1 cellular context compared by ENCODE assay signal in the genomic region with DNA sequence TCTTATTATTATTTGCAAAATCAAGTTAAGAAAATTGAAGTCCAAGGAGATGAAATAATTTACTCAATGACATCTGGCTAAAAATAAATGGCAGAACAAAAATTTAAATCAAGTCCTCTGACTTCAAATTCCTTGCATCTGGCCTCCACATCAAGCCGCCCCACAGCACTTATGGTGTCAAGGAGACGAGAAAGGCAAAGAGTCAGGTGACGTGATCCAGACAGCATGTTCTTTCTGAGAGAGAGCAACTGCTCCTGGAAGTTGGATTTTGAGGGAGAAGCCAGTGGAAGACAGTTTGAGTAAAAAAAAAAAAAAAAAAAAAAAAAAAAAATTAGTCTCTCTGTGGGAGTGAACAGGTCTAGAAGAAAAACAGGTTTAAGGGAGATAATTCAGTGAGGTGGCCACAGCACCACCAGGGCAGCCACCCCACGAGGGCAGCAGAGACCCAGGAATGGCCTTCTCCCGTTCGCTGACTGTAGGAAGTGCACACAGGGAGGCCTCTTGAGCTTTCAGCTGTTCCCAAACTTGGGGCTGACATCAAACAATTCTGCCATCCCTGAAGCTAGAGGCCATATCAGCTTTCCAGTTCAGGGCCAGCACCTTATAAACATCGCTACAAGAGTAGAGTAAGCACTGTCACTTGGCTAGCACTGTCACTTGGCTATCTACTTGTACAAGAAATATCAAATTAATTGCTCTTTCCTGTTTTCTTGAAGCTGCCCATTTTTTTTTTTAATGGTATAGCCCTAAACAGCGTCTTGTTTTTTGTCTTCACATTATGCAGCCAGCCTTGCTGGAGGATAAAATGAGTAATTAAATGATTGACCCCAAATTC.
TF ChIP-seq lines count a peak whose summit lies in the region.

No MANE protein-coding gene starts in this region.

TF ChIP-seq in HepG2, 621 proteins besides CTCF, POLR2A, EP300 and RAD21:
- TF ChIP-seq SMC3 (IDR thresholded peaks at IDR 0.05; ENCODE audit: low read length), result peak; percentile 84
- peak; percentile 97 for TF ChIP-seq STAG1 (CRISPR knock-in tag; IDR thresholded peaks at IDR 0.05)
- TF ChIP-seq, protein P1, sequence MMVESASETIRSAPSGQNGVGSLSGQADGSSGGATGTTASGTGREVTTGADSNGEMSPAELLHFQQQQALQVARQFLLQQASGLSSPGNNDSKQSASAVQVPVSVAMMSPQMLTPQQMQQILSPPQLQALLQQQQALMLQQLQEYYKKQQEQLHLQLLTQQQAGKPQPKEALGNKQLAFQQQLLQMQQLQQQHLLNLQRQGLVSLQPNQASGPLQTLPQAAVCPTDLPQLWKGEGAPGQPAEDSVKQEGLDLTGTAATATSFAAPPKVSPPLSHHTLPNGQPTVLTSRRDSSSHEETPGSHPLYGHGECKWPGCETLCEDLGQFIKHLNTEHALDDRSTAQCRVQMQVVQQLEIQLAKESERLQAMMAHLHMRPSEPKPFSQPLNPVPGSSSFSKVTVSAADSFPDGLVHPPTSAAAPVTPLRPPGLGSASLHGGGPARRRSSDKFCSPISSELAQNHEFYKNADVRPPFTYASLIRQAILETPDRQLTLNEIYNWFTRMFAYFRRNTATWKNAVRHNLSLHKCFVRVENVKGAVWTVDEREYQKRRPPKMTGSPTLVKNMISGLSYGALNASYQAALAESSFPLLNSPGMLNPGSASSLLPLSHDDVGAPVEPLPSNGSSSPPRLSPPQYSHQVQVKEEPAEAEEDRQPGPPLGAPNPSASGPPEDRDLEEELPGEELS (CRISPR knock-in tag; IDR thresholded peaks at IDR 0.05), result no peak
- peak; percentile 27; the same call in 1 of the 2 replicates for TF ChIP-seq TFAP4 (IDR thresholded peaks at IDR 0.05; ENCODE audit: borderline replicate concordance, low read depth)
- TF ChIP-seq ERF (CRISPR knock-in tag; IDR thresholded peaks at IDR 0.05), result 0 out of 2 replicates have a peak, but pooled peaks have one; percentile 36
- TF ChIP-seq XRCC5 (optimal IDR thresholded peaks at IDR 0.05; ENCODE audit: low read length), result peak; percentile 54
- no peak for TF ChIP-seq KAT8 (CRISPR knock-in tag; IDR thresholded peaks at IDR 0.05)
- 0 out of 2 replicates have a peak, but pooled peaks have one; percentile 37 for TF ChIP-seq KMT2A (CRISPR knock-in tag; IDR thresholded peaks at IDR 0.05)
- TF ChIP-seq, protein P2, sequence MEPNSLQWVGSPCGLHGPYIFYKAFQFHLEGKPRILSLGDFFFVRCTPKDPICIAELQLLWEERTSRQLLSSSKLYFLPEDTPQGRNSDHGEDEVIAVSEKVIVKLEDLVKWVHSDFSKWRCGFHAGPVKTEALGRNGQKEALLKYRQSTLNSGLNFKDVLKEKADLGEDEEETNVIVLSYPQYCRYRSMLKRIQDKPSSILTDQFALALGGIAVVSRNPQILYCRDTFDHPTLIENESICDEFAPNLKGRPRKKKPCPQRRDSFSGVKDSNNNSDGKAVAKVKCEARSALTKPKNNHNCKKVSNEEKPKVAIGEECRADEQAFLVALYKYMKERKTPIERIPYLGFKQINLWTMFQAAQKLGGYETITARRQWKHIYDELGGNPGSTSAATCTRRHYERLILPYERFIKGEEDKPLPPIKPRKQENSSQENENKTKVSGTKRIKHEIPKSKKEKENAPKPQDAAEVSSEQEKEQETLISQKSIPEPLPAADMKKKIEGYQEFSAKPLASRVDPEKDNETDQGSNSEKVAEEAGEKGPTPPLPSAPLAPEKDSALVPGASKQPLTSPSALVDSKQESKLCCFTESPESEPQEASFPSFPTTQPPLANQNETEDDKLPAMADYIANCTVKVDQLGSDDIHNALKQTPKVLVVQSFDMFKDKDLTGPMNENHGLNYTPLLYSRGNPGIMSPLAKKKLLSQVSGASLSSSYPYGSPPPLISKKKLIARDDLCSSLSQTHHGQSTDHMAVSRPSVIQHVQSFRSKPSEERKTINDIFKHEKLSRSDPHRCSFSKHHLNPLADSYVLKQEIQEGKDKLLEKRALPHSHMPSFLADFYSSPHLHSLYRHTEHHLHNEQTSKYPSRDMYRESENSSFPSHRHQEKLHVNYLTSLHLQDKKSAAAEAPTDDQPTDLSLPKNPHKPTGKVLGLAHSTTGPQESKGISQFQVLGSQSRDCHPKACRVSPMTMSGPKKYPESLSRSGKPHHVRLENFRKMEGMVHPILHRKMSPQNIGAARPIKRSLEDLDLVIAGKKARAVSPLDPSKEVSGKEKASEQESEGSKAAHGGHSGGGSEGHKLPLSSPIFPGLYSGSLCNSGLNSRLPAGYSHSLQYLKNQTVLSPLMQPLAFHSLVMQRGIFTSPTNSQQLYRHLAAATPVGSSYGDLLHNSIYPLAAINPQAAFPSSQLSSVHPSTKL (CRISPR knock-in tag; IDR thresholded peaks at IDR 0.05), result peak; percentile 28; the same call in 1 of the 2 replicates
- TF ChIP-seq ATRX (CRISPR knock-in tag; IDR thresholded peaks at IDR 0.05; ENCODE audit: borderline replicate concordance), result no peak
- no peak for TF ChIP-seq ZNF598 (CRISPR knock-in tag; IDR thresholded peaks at IDR 0.05; ENCODE audit: borderline replicate concordance)
- TF ChIP-seq ZFX (CRISPR knock-in tag; IDR thresholded peaks at IDR 0.05; ENCODE audit: low read depth), result no peak
- TF ChIP-seq KDM2A (CRISPR knock-in tag; IDR thresholded peaks at IDR 0.05; ENCODE audit: borderline replicate concordance, low read depth), result peak; percentile 69; the same call in 1 of the 2 replicates
- no peak for TF ChIP-seq ZNF546 (CRISPR knock-in tag; conservative IDR thresholded peaks at IDR 0.05)
- 0 out of 2 replicates have a peak, but pooled peaks have one; percentile 26 for TF ChIP-seq ELF3 (CRISPR knock-in tag; IDR thresholded peaks at IDR 0.05)
- peak; percentile 34 for TF ChIP-seq YY1 (IDR thresholded peaks at IDR 0.05; ENCODE audit: insufficient read depth, insufficient replicate concordance, low read depth, low read length)
- peak; percentile 36; the same call in 1 of the 2 replicates for TF ChIP-seq SALL1 (CRISPR knock-in tag; IDR thresholded peaks at IDR 0.05)
- 0 out of 2 replicates have a peak, but pooled peaks have one; percentile 34 for TF ChIP-seq ZNF558 (CRISPR knock-in tag; IDR thresholded peaks at IDR 0.05; ENCODE audit: borderline replicate concordance)
